1 cellular context compared by ENCODE assay signal in genomic region chr11:68470304-68470811, GRCh38.
TF ChIP-seq lines count a peak whose summit lies in the region.

No MANE protein-coding gene starts in this region.

TF ChIP-seq in GM23338, 12 proteins besides CTCF, POLR2A, EP300 and RAD21 (continued from another document):
- no peak for TF ChIP-seq ZNF462 (CRISPR knock-in tag; IDR thresholded peaks at IDR 0.05)
- no peak for TF ChIP-seq ZNF114 (CRISPR knock-in tag; IDR thresholded peaks at IDR 0.05)
